ENCODE assay signal across 1 cellular context in genomic region chr18:58542426-58543159, GRCh38.
TF ChIP-seq lines count a peak whose summit lies in the region.

No MANE protein-coding gene starts in this region.

TF ChIP-seq in GM12878, 131 proteins besides CTCF, POLR2A, EP300 and RAD21 (continued from another document):
- TF ChIP-seq NFXL1 (IDR thresholded peaks at IDR 0.05; ENCODE audit: borderline replicate concordance) (no peak), POLR2AphosphoS2 (IDR thresholded peaks at IDR 0.05; ENCODE audit: low read depth, low read length) (no peak), CBX5 (IDR thresholded peaks at IDR 0.05; ENCODE audit: low read depth) (no peak)
TF ChIP-seq in GM12878: peak in this region for 3.
